In genomic region chr10:133268532-133268931, GRCh38 we compare ENCODE assay signal across 1 cellular context.
TF ChIP-seq lines count a peak whose summit lies in the region.

No MANE protein-coding gene starts in this region.

TF ChIP-seq in WTC11, 78 proteins besides CTCF, POLR2A, EP300 and RAD21:
- TF ChIP-seq MYBL2 (CRISPR knock-in tag; IDR thresholded peaks at IDR 0.05) (no peak), CBFB (CRISPR knock-in tag; IDR thresholded peaks at IDR 0.05; ENCODE audit: low read depth) (no peak), PRRX2 (CRISPR knock-in tag; IDR thresholded peaks at IDR 0.05) (no peak), PRDM15 (CRISPR knock-in tag; IDR thresholded peaks at IDR 0.05) (no peak), FOXP1 (CRISPR knock-in tag; IDR thresholded peaks at IDR 0.05; ENCODE audit: borderline replicate concordance) (0 out of 2 replicates have a peak, but pooled peaks have one; percentile 0)
